In the genomic region with DNA sequence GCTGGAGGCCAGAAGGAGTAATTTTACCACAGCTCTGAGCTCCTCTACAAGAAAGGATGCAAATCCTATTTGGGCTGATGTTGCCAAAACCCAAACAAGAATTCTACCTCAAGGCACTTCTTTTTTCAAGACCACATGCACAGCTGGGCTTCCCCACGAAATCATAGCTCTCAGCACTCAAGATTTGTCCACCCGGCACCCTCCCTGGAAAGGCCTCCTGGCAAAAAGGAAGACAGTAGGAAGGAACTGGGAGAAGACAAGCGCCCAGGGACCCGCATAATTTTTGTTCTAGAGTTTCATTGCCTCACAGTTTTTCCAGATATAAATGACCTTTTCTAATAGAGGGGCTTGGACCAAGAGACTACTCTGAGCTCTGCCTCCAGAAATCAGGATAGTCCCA, we compare ENCODE assay signal across 1 cellular context.
TF ChIP-seq lines count a peak whose summit lies in the region.

No MANE protein-coding gene starts in this region.

TF ChIP-seq in H1, 55 proteins besides CTCF, POLR2A, EP300 and RAD21:
- TF ChIP-seq, protein P1, sequence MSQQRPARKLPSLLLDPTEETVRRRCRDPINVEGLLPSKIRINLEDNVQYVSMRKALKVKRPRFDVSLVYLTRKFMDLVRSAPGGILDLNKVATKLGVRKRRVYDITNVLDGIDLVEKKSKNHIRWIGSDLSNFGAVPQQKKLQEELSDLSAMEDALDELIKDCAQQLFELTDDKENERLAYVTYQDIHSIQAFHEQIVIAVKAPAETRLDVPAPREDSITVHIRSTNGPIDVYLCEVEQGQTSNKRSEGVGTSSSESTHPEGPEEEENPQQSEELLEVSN (IDR thresholded peaks at IDR 0.05): no peak
- no peak for TF ChIP-seq SIN3A (conservative IDR thresholded peaks at IDR 0.05 in 1 of 2, IDR thresholded peaks at IDR 0.05 in 1 of 2; ENCODE audit: low read depth in 1 of 2, low read length in 2 of 2)
- no peak for TF ChIP-seq JUN (IDR thresholded peaks at IDR 0.05; ENCODE audit: low read depth, low read length)
- TF ChIP-seq KDM1A (IDR thresholded peaks at IDR 0.05; ENCODE audit: borderline replicate concordance, low read length): no peak
- no peak for TF ChIP-seq HDAC2 (IDR thresholded peaks at IDR 0.05; ENCODE audit: borderline replicate concordance in 1 of 2, low read depth in 2 of 2, low read length in 2 of 2)
- TF ChIP-seq SIX5 (IDR thresholded peaks at IDR 0.05; ENCODE audit: low read depth, low read length): no peak
- TF ChIP-seq, protein P2, sequence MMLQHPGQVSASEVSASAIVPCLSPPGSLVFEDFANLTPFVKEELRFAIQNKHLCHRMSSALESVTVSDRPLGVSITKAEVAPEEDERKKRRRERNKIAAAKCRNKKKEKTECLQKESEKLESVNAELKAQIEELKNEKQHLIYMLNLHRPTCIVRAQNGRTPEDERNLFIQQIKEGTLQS (IDR thresholded peaks at IDR 0.05; ENCODE audit: insufficient read depth, low read depth, low read length): no peak
- no peak for TF ChIP-seq FOSL1 (IDR thresholded peaks at IDR 0.05; ENCODE audit: insufficient read depth, low read depth, low read length)
